ENCODE assay signal across 11 cellular contexts in genomic region chr2:178882666-178883440, GRCh38.
A peak's percentile ranks its signal among the peaks of the same experiment; 100 is the strongest.
DNase-seq lines count a peak whose midpoint lies in the region; ATAC-seq and TF ChIP-seq lines count a peak whose summit lies in the region.
"Had no signal": no experiment of that assay in that cellular context is flagged by ENCODE, and none has a peak within 500 bp of the region (broad histone marks: within the 10 kb centered on the region; RNA-seq: fewer than 3 reads in every experiment).

No MANE protein-coding gene starts in this region.

- H3K4me1 ChIP-seq in body of pancreas, result peaks cover 36% of the 10 kb centered on the region

- TF ChIP-seq CTCF in body of pancreas (IDR thresholded peaks at IDR 0.05), result no peak

- no peaks in the 10 kb centered on the region for H3K27me3 ChIP-seq in body of pancreas

- ATAC-seq in Right ventricle myocardium inferior (peak; percentile 87), body of pancreas (peak; percentile 71), left cardiac atrium (peak; percentile 67 to 97), GM19463 (IDR thresholded peaks at IDR 0.05; ENCODE audit: unreplicated experiment) (no peak), HG02840 (IDR thresholded peaks at IDR 0.05; ENCODE audit: low FRiP score, unreplicated experiment) (no peak)

- H3K4me3 ChIP-seq in body of pancreas, result no peak overlapping the region

- peak overlapping the region; percentile 32 to 43 (median 34) for H3K27ac ChIP-seq in body of pancreas

- intact Hi-C loops in Right ventricle myocardium inferior (cut with DNase I) (no loop called here), cardiac septum (cut with DNase I) (loop anchor here (5.0 kb wide), 1 partner anchor 56 kb away; no protein-coding TSS in a partner anchor), body of pancreas (cut with DNase I) (no loop called here), left cardiac atrium (cut with DNase I) (no loop called here)

- no peaks in the 10 kb centered on the region for H3K36me3 ChIP-seq in body of pancreas (replicated peaks in 1 of 2; ENCODE audit: insufficient read depth in 1 of 2, low read depth in 2 of 2)

- TF ChIP-seq POLR2A in body of pancreas (IDR thresholded peaks at IDR 0.05), result no peak

- no peak for DNase-seq in Right ventricle myocardium inferior (ENCODE audit: missing footprints)
- DNase-seq in cardiac septum (ENCODE audit: low spot score), result no peak
- peak in 3 of 4 donors; percentile 21 to 47 (median 45) for DNase-seq in body of pancreas
- DNase-seq in left cardiac atrium, result peak; percentile 39
- DNase-seq in DMS114 treated with DMSO at 0.1 percent for 48 hours (lab: John Stamatoyannopoulos, UW; ENCODE audit: unreplicated experiment), result no peak
- no peak for DNase-seq in effector CD8-positive, alpha-beta T cell (lab: John Stamatoyannopoulos, UW)
- DNase-seq: activated CD4-positive, alpha-beta T cell treated with anti-CD3 and anti-CD28 coated beads for 4 hours; activated T-cell treated with anti-CD3 and anti-CD28 coated beads, Interleukin-2, amount 50 U/mL, for 24 hours; H7 had no signal

- H3K9me3 ChIP-seq in body of pancreas, result no peaks in the 10 kb centered on the region

- 30 to 34% methylated on average over 6 of the region's 6 CpGs for WGBS in body of pancreas, 2 donors

Comparison
In these comparisons a context has a peak if more than half of its experiments do, and no peak if none do; other contexts are left out.
1. DNase-seq: peak in body of pancreas (3 of 4) and left cardiac atrium (single experiment); none in Right ventricle myocardium inferior (single experiment), cardiac septum (single experiment), DMS114 treated with DMSO at 0.1 percent for 48 hours (single experiment) and effector CD8-positive, alpha-beta T cell (single experiment).
2. ATAC-seq: peak in Right ventricle myocardium inferior (single experiment), body of pancreas (single experiment) and left cardiac atrium (2 of 2); none in GM19463 (single experiment) and HG02840 (single experiment).